ENCODE assay signal across 26 cellular contexts in genomic region chr1:100552922-100553321, GRCh38. TPM values are rescaled to one million over a fixed set of nuclear protein-coding genes. Genes with fewer than 3 reads are reported as not detected.
"Had no signal": no experiment of that assay in that cellular context is flagged by ENCODE, and none has a peak within 500 bp of the region (broad histone marks: within the 10 kb centered on the region; RNA-seq: fewer than 3 reads in every experiment).

No MANE protein-coding gene starts in this region.

- H3K4me2 ChIP-seq: neural progenitor cell had no signal

- H3K27ac ChIP-seq: neural progenitor cell, ovary, parathyroid adenoma, psoas muscle, sigmoid colon, stomach, thoracic aorta, thyroid gland, tibial nerve, upper lobe of left lung, vagina had no signal

- H3K9ac ChIP-seq: neural progenitor cell, parathyroid adenoma had no signal

- FAIRE-seq: small intestine, urothelium cell line had no signal

- H3K4me1 ChIP-seq: neural progenitor cell, parathyroid adenoma, psoas muscle, sigmoid colon, stomach, thyroid gland, tibial nerve, upper lobe of left lung, vagina had no signal

- H3K36me3 ChIP-seq: ovary, sigmoid colon, stomach, thoracic aorta, thyroid gland, tibial nerve, upper lobe of left lung, vagina had no signal

- H3K79me2 ChIP-seq: parathyroid adenoma had no signal

- H3K9me3 ChIP-seq: ovary, thyroid gland, vagina had no signal

- H3K27me3 ChIP-seq: neural progenitor cell, ovary, sigmoid colon, stomach, thyroid gland, tibial nerve, upper lobe of left lung, vagina had no signal

- H2AFZ ChIP-seq: neural progenitor cell, parathyroid adenoma had no signal

- H3K4me3 ChIP-seq: neural progenitor cell, ovary, psoas muscle, sigmoid colon, stomach, thoracic aorta, thyroid gland, tibial nerve, upper lobe of left lung, vagina had no signal

- ATAC-seq: natural killer cell; psoas muscle; right cardiac atrium; stimulated activated effector memory CD8-positive, alpha-beta T cell treated with anti-CD3 and anti-CD28 coated beads, Interleukin-12 subunit alpha, Interleukin-12 subunit beta, amount 100 ng/mL, for 72 hours; stimulated activated naive B cell treated with anti-CD40 and anti-IgM and Interleukin-4, amounts not matched to agents 10 μg/mL and 1 μg/mL and 100 μg/mL, for 72 hours had no signal

- DNase-seq: natural killer cell; occipital lobe; ovary; posterior cingulate gyrus; psoas muscle; right cardiac atrium; sigmoid colon; small intestine; stimulated activated CD4-positive, alpha-beta T cell treated with anti-CD3 and anti-CD28 coated beads, Interleukin-15, amount 100 ng/mL, for 24 hours; stimulated activated CD4-positive, alpha-beta T cell treated with anti-CD3 and anti-CD28 coated beads, Interleukin-2, amount 100 ng/mL, for 24 hours; stimulated activated CD4-positive, alpha-beta T cell treated with anti-CD3 and anti-CD28 coated beads, Interleukin-2, amount 100 ng/mL, for 48 hours; stimulated activated CD4-positive, alpha-beta T cell treated with anti-CD3 and anti-CD28 coated beads, Interleukin-4, amount 100 ng/mL, for 24 hours; stimulated activated naive B cell treated with anti-CD40 and anti-IgM and Interleukin-4, amounts not matched to agents 10 μg/mL and 1 μg/mL and 100 μg/mL, for 72 hours; stimulated activated naive CD4-positive, alpha-beta T cell treated with Interleukin-2 at 50 U/mL for 16 hours; stomach; thyroid gland; trophoblast cell; upper lobe of left lung had no signal

RNA-seq across cellular contexts. Expression of gene GPR88, which starts 15.0 kb away (rescaled TPM):
- total RNA-seq: progenitor cell of endocrine pancreas had no signal
